In genomic region chr10:18793951-18794350, GRCh38 we compare ENCODE assay signal across 12 cellular contexts.
DNase-seq lines count a peak whose midpoint lies in the region; ATAC-seq and TF ChIP-seq lines count a peak whose summit lies in the region.
"Had no signal": no experiment of that assay in that cellular context is flagged by ENCODE, and none has a peak within 500 bp of the region (broad histone marks: within the 10 kb centered on the region; RNA-seq: fewer than 3 reads in every experiment).

No MANE protein-coding gene starts in this region.

- POLR2A ChIA-PET in AG04450 (lab: Yijun Ruan, JAX) = no interaction called here

- H3K9me3 ChIP-seq in AG04450 (ENCODE audit: control insufficient read depth, insufficient read depth, low read length) = no peaks in the 10 kb centered on the region

- ATAC-seq in HG03095 (IDR thresholded peaks at IDR 0.05; ENCODE audit: unreplicated experiment) = no peak
- ATAC-seq: K562; stimulated activated naive B cell treated with anti-CD40 and anti-IgM and Interleukin-4, amounts not matched to agents 10 μg/mL and 1 μg/mL and 100 μg/mL, for 72 hours had no signal

- H3K4me1 Mint-ChIP-seq in HFFc6 (ENCODE audit: low read depth) = no peaks in the 10 kb centered on the region
- H3K4me1 Mint-ChIP-seq: stimulated activated naive B cell treated with anti-CD40 and anti-IgM and Interleukin-4, amounts not matched to agents 10 μg/mL and 1 μg/mL and 100 μg/mL, for 72 hours had no signal

- H3K4me3 ChIP-seq in AG04450 (ENCODE audit: low read depth, low read length) = no peak overlapping the region
- H3K4me3 ChIP-seq: K562 had no signal

- no peak overlapping the region for H3K27ac Mint-ChIP-seq in HFFc6
- H3K27ac Mint-ChIP-seq: stimulated activated naive B cell treated with anti-CD40 and anti-IgM and Interleukin-4, amounts not matched to agents 10 μg/mL and 1 μg/mL and 100 μg/mL, for 72 hours had no signal

- H3K36me3 Mint-ChIP-seq in HFFc6 (ENCODE audit: low read depth) = no peaks in the 10 kb centered on the region
- H3K36me3 Mint-ChIP-seq: stimulated activated naive B cell treated with anti-CD40 and anti-IgM and Interleukin-4, amounts not matched to agents 10 μg/mL and 1 μg/mL and 100 μg/mL, for 72 hours had no signal

- peaks cover 35% of the 10 kb centered on the region for H3K9me3 Mint-ChIP-seq in HFFc6

- no peaks in the 10 kb centered on the region for H3K27me3 Mint-ChIP-seq in HFFc6 (ENCODE audit: insufficient read depth)
- H3K27me3 Mint-ChIP-seq: stimulated activated naive B cell treated with anti-CD40 and anti-IgM and Interleukin-4, amounts not matched to agents 10 μg/mL and 1 μg/mL and 100 μg/mL, for 72 hours had no signal

- no peak overlapping the region for H3K4me3 Mint-ChIP-seq in HFFc6
- H3K4me3 Mint-ChIP-seq: stimulated activated naive B cell treated with anti-CD40 and anti-IgM and Interleukin-4, amounts not matched to agents 10 μg/mL and 1 μg/mL and 100 μg/mL, for 72 hours had no signal

- TF ChIP-seq CTCF in AG04450 (IDR thresholded peaks at IDR 0.05; ENCODE audit: low read depth, low read length) (peak; percentile 73), HFFc6 (IDR thresholded peaks at IDR 0.05) (peak; percentile 44; the same call in 1 of the 2 replicates)

- DNase-seq in AG04450 (ENCODE audit: low read depth, low spot score) (peak; percentile 8), HFFc6 (no peak), SHP77 treated with DMSO at 0.1 percent for 48 hours (lab: John Stamatoyannopoulos, UW) (peak; percentile 7), inferior parietal cortex (ENCODE audit: extremely low spot score) (peak; percentile 3), NCI-H345 treated with DMSO at 0.1 percent for 48 hours (lab: John Stamatoyannopoulos, UW; ENCODE audit: unreplicated experiment) (no peak), NCI-H187 treated with DMSO at 0.1 percent for 48 hours (lab: John Stamatoyannopoulos, UW) (no peak)
- no peak for DNase-seq in effector CD4-positive, alpha-beta T cell
- DNase-seq: activated CD4-positive, alpha-beta T cell treated with anti-CD3 and anti-CD28 coated beads, Interleukin-2, amount 50 U/mL, for 48 hours; effector memory CD4-positive, alpha-beta T cell; stimulated activated naive B cell treated with anti-CD40 and anti-IgM and Interleukin-4, amounts not matched to agents 10 μg/mL and 1 μg/mL and 100 μg/mL, for 72 hours had no signal

- CTCF ChIA-PET in AG04450 (lab: Charles Lee) = interaction anchor here (0.5 to 2.9 kb wide), 12 partner anchors 9 to 618 kb away, joined by 3 to 15 read pairs (median 3); no protein-coding TSS in a partner anchor

- H3K27me3 ChIP-seq in AG04450 (ENCODE audit: control insufficient read depth, insufficient read depth, low read length) = no peaks in the 10 kb centered on the region

- H3K27ac ChIP-seq in AG04450 (ENCODE audit: low read depth, low read length) = no peak overlapping the region

Comparison
In these comparisons a context has a peak if more than half of its experiments do, and no peak if none do; other contexts are left out.
1. DNase-seq: peak in AG04450 (single experiment), SHP77 treated with DMSO at 0.1 percent for 48 hours (single experiment) and inferior parietal cortex (single experiment); none in HFFc6 (single experiment), NCI-H345 treated with DMSO at 0.1 percent for 48 hours (single experiment), effector CD4-positive, alpha-beta T cell (single experiment) and NCI-H187 treated with DMSO at 0.1 percent for 48 hours (single experiment).